In genomic region chr2:142270291-142270690, GRCh38 we compare ENCODE assay signal across 24 cellular contexts.
"Had no signal": no experiment of that assay in that cellular context is flagged by ENCODE, and none has a peak within 500 bp of the region (broad histone marks: within the 10 kb centered on the region; RNA-seq: fewer than 3 reads in every experiment).

No MANE protein-coding gene starts in this region.

- H3K4me1 ChIP-seq: lower lobe of right lung, parathyroid adenoma, sigmoid colon, tibial nerve, uterus had no signal

- H3K27me3 ChIP-seq: hepatocyte, sigmoid colon, tibial nerve, uterus had no signal

- H3K9me3 ChIP-seq: lower lobe of right lung, sigmoid colon, tibial nerve, uterus had no signal

- H3K27ac ChIP-seq: hepatocyte, lower lobe of right lung, parathyroid adenoma, sigmoid colon, tibial nerve, uterus had no signal

- DNase-seq: islet precursor cell; left ventricle myocardium superior; lower lobe of right lung; mammary epithelial cell; mesenchymal stem cell; naive thymus-derived CD8-positive, alpha-beta T cell; nucleus accumbens; retina; right cardiac atrium; sigmoid colon; small intestine; stimulated activated CD4-positive, alpha-beta T cell treated with anti-CD3 and anti-CD28 coated beads, Interleukin-1b, Interleukin-23, amount 100 ng/mL, for 48 hours; stimulated activated CD4-positive, alpha-beta T cell treated with anti-CD3 and anti-CD28 coated beads, Interleukin-2, amount 100 ng/mL, for 48 hours; stimulated activated CD4-positive, alpha-beta T cell treated with anti-CD3 and anti-CD28 coated beads, Interleukin-4, amount 100 ng/mL, for 4 hours; stimulated activated CD8-positive, alpha-beta memory T cell treated with anti-CD3 and anti-CD28 coated beads, Interleukin-4, amount 100 ng/mL, for 48 hours; stimulated activated naive CD4-positive, alpha-beta T cell treated with Interleukin-2 at 50 U/mL for 16 hours; stimulated activated naive CD8-positive, alpha-beta T cell treated with anti-CD3 and anti-CD28 coated beads, Interleukin-15, amount 100 ng/mL, for 72 hours; substantia nigra; uterus had no signal

- ATAC-seq: left lobe of liver; left ventricle myocardium superior; lower lobe of right lung; naive thymus-derived CD8-positive, alpha-beta T cell; right cardiac atrium; stimulated activated memory B cell treated with anti-CD40 and anti-IgM and Interleukin-4, amounts not matched to agents 10 μg/mL and 1 μg/mL and 100 μg/mL, for 72 hours; stimulated activated naive CD8-positive, alpha-beta T cell treated with anti-CD3 and anti-CD28 coated beads, Interleukin-15, amount 100 ng/mL, for 72 hours had no signal

- H3K36me3 ChIP-seq: lower lobe of right lung, sigmoid colon, tibial nerve, uterus had no signal

- H3K4me3 ChIP-seq: hepatocyte, lower lobe of right lung, sigmoid colon, tibial nerve, uterus had no signal
